In the genomic region with DNA sequence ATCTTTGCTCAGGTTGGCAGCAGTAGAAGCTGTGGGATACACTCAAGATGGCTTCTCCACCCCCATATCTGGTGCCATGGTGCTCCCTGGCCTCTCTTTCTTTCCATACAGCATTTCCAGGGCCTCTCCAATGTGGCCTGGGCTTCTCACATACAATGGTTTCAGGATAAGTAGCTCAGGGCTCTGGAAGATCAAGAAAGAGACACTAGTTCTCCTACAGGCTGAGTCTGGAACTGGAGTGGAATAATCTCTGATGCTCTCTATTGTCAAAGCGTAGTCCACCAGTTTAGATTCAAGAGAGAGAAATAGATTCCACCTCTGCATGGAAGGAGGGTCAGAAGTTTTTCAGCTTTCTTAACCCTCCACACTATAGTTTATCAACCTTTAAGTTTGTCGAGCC, we compare ENCODE assay signal across 24 cellular contexts.
A peak's percentile ranks its signal among the peaks of the same experiment; 100 is the strongest.
DNase-seq lines count a peak whose midpoint lies in the region; ATAC-seq and TF ChIP-seq lines count a peak whose summit lies in the region.
"Had no signal": no experiment of that assay in that cellular context is flagged by ENCODE, and none has a peak within 500 bp of the region (broad histone marks: within the 10 kb centered on the region; RNA-seq: fewer than 3 reads in every experiment).

No MANE protein-coding gene starts in this region.

- H3K36me3 Mint-ChIP-seq in chondrocyte (ENCODE audit: low read depth): no peaks in the 10 kb centered on the region
- H3K36me3 Mint-ChIP-seq: activated naive CD8-positive, alpha-beta T cell treated with anti-CD3 and anti-CD28 coated beads, Interleukin-2, amount 10 ng/mL, durations not matched to agents 7 days and 5 days had no signal

- TF ChIP-seq CTCF in GM12873 (IDR thresholded peaks at IDR 0.05; ENCODE audit: insufficient read depth, low read depth, low read length, missing control alignments): peak; percentile 6
- TF ChIP-seq CTCF in chondrocyte (IDR thresholded peaks at IDR 0.05): peak; percentile 11

- H3K27me3 Mint-ChIP-seq in chondrocyte (ENCODE audit: low read depth): peaks cover 18% of the 10 kb centered on the region

- H3K4me3 Mint-ChIP-seq in chondrocyte (ENCODE audit: unreplicated experiment): no peak overlapping the region
- H3K4me3 Mint-ChIP-seq: activated naive CD8-positive, alpha-beta T cell treated with anti-CD3 and anti-CD28 coated beads, Interleukin-2, amount 10 ng/mL, durations not matched to agents 7 days and 5 days; nephron progenitor cell; T-helper 1 cell treated with Interleukin-12 subunit alpha and Interleukin-12 subunit beta and Interleukin-4 antibody, amounts not matched to agents 30 μg/mL and 1 μg/mL, for 36 hours had no signal

- intact Hi-C loops in posterior cingulate gyrus (cut with DNase I): no loop called here

- no peak overlapping the region for H3K27ac Mint-ChIP-seq in chondrocyte (ENCODE audit: unreplicated experiment)
- H3K27ac Mint-ChIP-seq: activated naive CD8-positive, alpha-beta T cell treated with anti-CD3 and anti-CD28 coated beads, Interleukin-2, amount 10 ng/mL, durations not matched to agents 7 days and 5 days; nephron progenitor cell; T-helper 1 cell treated with Interleukin-12 subunit alpha and Interleukin-12 subunit beta and Interleukin-4 antibody, amounts not matched to agents 30 μg/mL and 1 μg/mL, for 36 hours had no signal

- peak; percentile 42 for ATAC-seq in HG02885 (IDR thresholded peaks at IDR 0.05; ENCODE audit: poor library complexity, unreplicated experiment)
- ATAC-seq in left lobe of liver: peak; percentile 12
- ATAC-seq in GM19463 (IDR thresholded peaks at IDR 0.05; ENCODE audit: unreplicated experiment): no peak
- ATAC-seq: K562, right cardiac atrium, upper lobe of right lung had no signal

- H3K4me1 Mint-ChIP-seq in chondrocyte (ENCODE audit: low read depth): no peaks in the 10 kb centered on the region
- H3K4me1 Mint-ChIP-seq: activated naive CD8-positive, alpha-beta T cell treated with anti-CD3 and anti-CD28 coated beads, Interleukin-2, amount 10 ng/mL, durations not matched to agents 7 days and 5 days; nephron progenitor cell had no signal

- H3K9me3 Mint-ChIP-seq in chondrocyte (ENCODE audit: low read depth): no peaks in the 10 kb centered on the region
- H3K9me3 Mint-ChIP-seq: activated naive CD8-positive, alpha-beta T cell treated with anti-CD3 and anti-CD28 coated beads, Interleukin-2, amount 10 ng/mL, durations not matched to agents 7 days and 5 days; nephron progenitor cell; T-helper 1 cell treated with Interleukin-12 subunit alpha and Interleukin-12 subunit beta and Interleukin-4 antibody, amounts not matched to agents 30 μg/mL and 1 μg/mL, for 36 hours had no signal

- no peak for TF ChIP-seq POLR2A in erythroblast (IDR thresholded peaks at IDR 0.05; ENCODE audit: low read length)

- DNase-seq in chondrocyte (ENCODE audit: low spot score) (no peak), left lobe of liver (ENCODE audit: low spot score) (no peak), posterior cingulate gyrus (no peak), erythroblast (lab: John Stamatoyannopoulos, UW) (no peak)
- DNase-seq in activated CD4-positive, alpha-beta T cell treated with anti-CD3 and anti-CD28 coated beads, Interleukin-2, amount 50 U/mL, for 4 hours: no peak
- DNase-seq: activated CD4-positive, alpha-beta T cell treated with anti-CD3 and anti-CD28 coated beads for 1 hour; activated effector memory CD4-positive, alpha-beta T cell treated with Interleukin-2 at 50 U/mL for 16 hours; activated naive CD8-positive, alpha-beta T cell treated with anti-CD3 and anti-CD28 coated beads, Interleukin-2, amount 10 ng/mL, durations not matched to agents 7 days and 5 days; Caco-2; EL; head of caudate nucleus; NCI-H1105; NCI-H2029; NCI-H226; NCI-H748 treated with DMSO at 0.1 percent for 48 hours; nephron progenitor cell; right cardiac atrium; stimulated activated CD4-positive, alpha-beta T cell treated with anti-CD3 and anti-CD28 coated beads, Interleukin-2, amount 100 ng/mL, for 48 hours; upper lobe of right lung had no signal
